ENCODE assay signal across 8 cellular contexts in the genomic region with DNA sequence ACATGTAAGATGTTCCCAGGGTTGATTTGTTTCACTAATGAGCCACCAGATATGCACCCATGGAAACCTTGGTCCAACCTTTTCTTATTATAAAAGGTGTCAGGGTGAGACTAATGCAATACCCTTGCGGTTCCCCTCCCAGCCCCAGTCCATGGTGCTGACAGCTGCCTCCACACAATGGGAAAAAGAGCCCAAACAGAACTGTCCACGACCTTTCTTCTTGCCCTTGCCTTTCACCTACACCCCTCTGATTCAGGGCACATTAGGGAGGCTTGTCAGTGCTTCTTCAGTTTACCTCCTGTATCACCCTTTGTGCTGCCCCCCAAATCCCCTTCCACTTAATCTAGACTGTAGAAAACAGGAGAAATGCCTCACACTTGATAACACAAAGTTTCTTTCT.
"Had no signal": no experiment of that assay in that cellular context is flagged by ENCODE, and none has a peak within 500 bp of the region (broad histone marks: within the 10 kb centered on the region; RNA-seq: fewer than 3 reads in every experiment).

No MANE protein-coding gene starts in this region.

- DNase-seq: GM23248, H9, HCEC 1CT, KBM-7 had no signal

- H3K4me3 ChIP-seq: GM23248 had no signal

- H3K4me1 Mint-ChIP-seq: IgD-negative memory B cell had no signal

- H3K36me3 Mint-ChIP-seq: IgD-negative memory B cell had no signal

- FAIRE-seq: HepG2 had no signal

- H3K4me2 ChIP-seq: KMS-11 had no signal

- H3K27ac ChIP-seq: GM23248, HL-60, KMS-11 had no signal

- H2AFZ ChIP-seq: GM23248 had no signal

- H3K27me3 Mint-ChIP-seq: IgD-negative memory B cell had no signal

- H3K4me3 Mint-ChIP-seq: H9, IgD-negative memory B cell had no signal

- H3K27ac Mint-ChIP-seq: H9, IgD-negative memory B cell had no signal

- ATAC-seq: HepG2 had no signal

- H3K9ac ChIP-seq: GM23248, KMS-11 had no signal
